7 cellular contexts compared by ENCODE assay signal in the genomic region with DNA sequence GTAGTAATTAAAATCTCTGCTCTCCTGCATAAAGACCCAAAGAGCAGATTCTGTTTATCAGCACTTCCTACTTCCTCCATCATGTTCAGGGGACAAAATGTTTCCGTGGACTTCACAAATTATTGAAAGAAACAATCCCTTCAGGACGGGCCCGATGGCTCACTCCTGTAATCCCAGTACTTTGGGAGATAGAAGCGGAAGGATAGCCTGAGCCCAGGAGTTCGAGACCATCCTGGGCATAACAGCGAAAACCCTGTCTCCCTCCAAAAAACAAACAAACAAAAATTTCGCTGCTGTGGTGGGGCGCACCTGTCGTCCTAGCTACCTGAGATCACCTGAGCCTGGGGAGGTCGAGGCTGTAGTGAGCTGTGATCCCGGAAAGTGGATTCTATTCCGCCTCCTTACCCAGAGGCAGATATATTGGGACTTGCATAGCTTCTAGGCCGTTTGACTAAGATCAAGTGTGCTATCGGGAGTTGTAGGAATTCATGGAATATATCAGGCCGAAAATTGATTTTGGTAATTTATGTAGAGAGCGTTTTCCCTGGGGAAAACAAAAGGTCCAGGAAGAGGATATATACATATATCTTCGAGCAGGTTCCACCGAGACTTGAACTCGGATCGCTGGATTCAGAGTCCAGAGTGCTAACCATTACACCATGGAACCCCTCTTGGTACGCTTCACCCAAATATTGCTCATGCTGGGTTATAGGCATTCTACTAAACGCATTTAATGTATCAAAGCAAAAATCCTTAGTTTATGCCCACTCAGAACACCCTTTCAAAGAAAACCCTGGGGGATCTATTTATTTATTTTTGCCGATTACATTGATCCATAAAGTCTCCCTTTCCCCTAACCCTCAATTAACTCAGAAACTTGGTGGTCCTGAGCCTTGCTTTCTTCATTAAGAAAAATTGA.
DNase-seq lines count a peak whose midpoint lies in the region; ATAC-seq, FAIRE-seq and TF ChIP-seq lines count a peak whose summit lies in the region.

No MANE protein-coding gene starts in this region.

- H3K79me2 ChIP-seq in keratinocyte (ENCODE audit: control insufficient read depth, insufficient read depth, low read length) = no peaks in the 10 kb centered on the region

- H3K4me1 Mint-ChIP-seq in activated CD8-positive, alpha-beta T cell treated with anti-CD3 and anti-CD28 coated beads for 36 hours (ENCODE audit: low read depth) = peaks cover 15% of the 10 kb centered on the region

- H4K20me1 ChIP-seq in keratinocyte (ENCODE audit: control insufficient read depth, extremely low read depth, insufficient read depth, low read length) = no peaks in the 10 kb centered on the region

- intact Hi-C loops in activated CD8-positive, alpha-beta T cell treated with anti-CD3 and anti-CD28 coated beads for 36 hours (cut with micrococcal nuclease) = loop anchor here (5.0 kb wide), 1 partner anchor 45 kb away; no protein-coding TSS in a partner anchor

- peak overlapping the region; percentile 81 for H3K4me2 ChIP-seq in keratinocyte (ENCODE audit: control insufficient read depth, extremely low read depth, insufficient read depth, low read depth, low read length)

- TF ChIP-seq POLR2A in GM12891 (IDR thresholded peaks at IDR 0.05; ENCODE audit: low read depth, low read length) = no peak

- H3K9me3 Mint-ChIP-seq in activated CD8-positive, alpha-beta T cell treated with anti-CD3 and anti-CD28 coated beads for 36 hours = peaks cover 23% of the 10 kb centered on the region

- H2AFZ ChIP-seq in keratinocyte (ENCODE audit: control insufficient read depth, low read length) = peak overlapping the region; percentile 38

- H3K36me3 Mint-ChIP-seq in activated CD8-positive, alpha-beta T cell treated with anti-CD3 and anti-CD28 coated beads for 36 hours (ENCODE audit: low read depth) = peaks cover 4% of the 10 kb centered on the region

- no peak for DNase-seq in GM12891 (ENCODE audit: insufficient read length, low spot score)
- peak; percentile 85 for DNase-seq in MG63
- peak; percentile 70 for DNase-seq in activated CD8-positive, alpha-beta T cell treated with anti-CD3 and anti-CD28 coated beads for 36 hours
- no peak for DNase-seq in keratinocyte (ENCODE audit: low read depth, low spot score)
- DNase-seq in middle frontal gyrus (ENCODE audit: extremely low spot score, low spot score) = no peak
- no peak for DNase-seq in NCI-H1105 treated with DMSO at 0.1 percent for 48 hours (lab: John Stamatoyannopoulos, UW)

- no peaks in the 10 kb centered on the region for H3K9me1 ChIP-seq in keratinocyte (ENCODE audit: control insufficient read depth, extremely low read depth, insufficient read depth, low read length)

- no peaks in the 10 kb centered on the region for H3K4me1 ChIP-seq in keratinocyte (ENCODE audit: control insufficient read depth, extremely low read depth, insufficient read depth, low read length)

- H3K36me3 ChIP-seq in MG63 (no peaks in the 10 kb centered on the region), keratinocyte (ENCODE audit: control insufficient read depth in 2 of 2, extremely low read depth in 1 of 2, insufficient read depth in 2 of 2, low read length in 2 of 2) (no peaks in the 10 kb centered on the region)

- TF ChIP-seq CTCF in activated CD8-positive, alpha-beta T cell treated with anti-CD3 and anti-CD28 coated beads for 36 hours (IDR thresholded peaks at IDR 0.05) = no peak
- no peak for TF ChIP-seq CTCF in keratinocyte (optimal IDR thresholded peaks at IDR 0.05 in 1 of 3, IDR thresholded peaks at IDR 0.05 in 1 of 3, conservative IDR thresholded peaks at IDR 0.05 in 1 of 3; ENCODE audit: extremely low read depth in 1 of 3, insufficient read depth in 2 of 3, low read length in 3 of 3)

- peak overlapping the region; percentile 33 for H3K9ac ChIP-seq in keratinocyte (ENCODE audit: control insufficient read depth, extremely low read depth, insufficient read depth, low read length)

- H3K27ac ChIP-seq in keratinocyte (ENCODE audit: control insufficient read depth, insufficient read depth, low read length) = peak overlapping the region; percentile 32

- H3K9me3 ChIP-seq in MG63 (peaks cover under 1% of the 10 kb centered on the region), keratinocyte (ENCODE audit: control insufficient read depth, low read depth, low read length) (no peaks in the 10 kb centered on the region)

- no peak overlapping the region for H3K27ac Mint-ChIP-seq in activated CD8-positive, alpha-beta T cell treated with anti-CD3 and anti-CD28 coated beads for 36 hours

- peak overlapping the region; percentile 59 for H3K4me3 ChIP-seq in MG63
- peak overlapping the region; percentile 39 to 79 (median 68) for H3K4me3 ChIP-seq in keratinocyte (ENCODE audit: control insufficient read depth in 2 of 3, extremely low read depth in 1 of 3, insufficient read depth in 2 of 3, low read depth in 1 of 3, low read length in 3 of 3)

- CTCF ChIA-PET in activated CD8-positive, alpha-beta T cell treated with anti-CD3 and anti-CD28 coated beads for 36 hours (lab: Charles Lee) = no interaction called here

- POLR2A ChIA-PET in activated CD8-positive, alpha-beta T cell treated with anti-CD3 and anti-CD28 coated beads for 36 hours (lab: Charles Lee) = no interaction called here

- peaks cover 78% of the 10 kb centered on the region for H3K27me3 Mint-ChIP-seq in activated CD8-positive, alpha-beta T cell treated with anti-CD3 and anti-CD28 coated beads for 36 hours

- H3K27me3 ChIP-seq in MG63 (no peaks in the 10 kb centered on the region), keratinocyte (ENCODE audit: control insufficient read depth, extremely low read depth, insufficient read depth, low read length) (no peaks in the 10 kb centered on the region)

- peak; percentile 50 for ATAC-seq in activated CD8-positive, alpha-beta T cell treated with anti-CD3 and anti-CD28 coated beads for 36 hours
- ATAC-seq in HG03280 (IDR thresholded peaks at IDR 0.05; ENCODE audit: unreplicated experiment) = no peak

- H3K4me3 Mint-ChIP-seq in activated CD8-positive, alpha-beta T cell treated with anti-CD3 and anti-CD28 coated beads for 36 hours = peak overlapping the region; percentile 46

- FAIRE-seq in GM12891 (lab: Jason Lieb, UNC) (peak; percentile 90), keratinocyte (lab: Jason Lieb, UNC) (peak; percentile 34)

- dilution Hi-C loops in keratinocyte (cut with MboI; ENCODE audit: extremely low pct_ligation_motif_present, low sequenced_read_pairs) = no loop called here

TF ChIP-seq in GM12891, 5 proteins besides CTCF, POLR2A, EP300 and RAD21:
- no peak for TF ChIP-seq SPI1 (IDR thresholded peaks at IDR 0.05; ENCODE audit: low read depth, low read length)
- no peak for TF ChIP-seq PAX5 (IDR thresholded peaks at IDR 0.05; ENCODE audit: insufficient read depth, low read length, severe bottlenecking)

Comparison
In these comparisons a context has a peak if more than half of its experiments do, and no peak if none do; other contexts are left out.
1. DNase-seq: peak in MG63 (single experiment) and activated CD8-positive, alpha-beta T cell treated with anti-CD3 and anti-CD28 coated beads for 36 hours (single experiment); none in GM12891 (single experiment), keratinocyte (single experiment), middle frontal gyrus (single experiment) and NCI-H1105 treated with DMSO at 0.1 percent for 48 hours (single experiment).